ENCODE assay signal across 8 cellular contexts in genomic region chr20:3174442-3175263, GRCh38. TPM values are rescaled to one million over a fixed set of nuclear protein-coding genes. Genes with fewer than 3 reads are reported as not detected.
DNase-seq lines count a peak whose midpoint lies in the region; ATAC-seq and TF ChIP-seq lines count a peak whose summit lies in the region.

No MANE protein-coding gene starts in this region.

- no peak overlapping the region for H2BK5ac ChIP-seq in mesenchymal stem cell (ENCODE audit: low read depth, low read length, poor library complexity, severe bottlenecking)

- H3K4me2 ChIP-seq in mesenchymal stem cell (ENCODE audit: low read length, poor library complexity, severe bottlenecking) = peak overlapping the region; percentile 71

- H3K4me3 Mint-ChIP-seq in IgD-negative memory B cell = peak overlapping the region; percentile 73 to 91 (median 84)

- H3K36me3 ChIP-seq in BE2C (no peaks in the 10 kb centered on the region), brain microvascular endothelial cell (replicated peaks) (no peaks in the 10 kb centered on the region), mesenchymal stem cell (ENCODE audit: control insufficient read depth in 1 of 2, insufficient read depth in 2 of 2, low read depth in 1 of 2, low read length in 2 of 2) (peaks cover 0 to 3% of the 10 kb centered on the region in 2 experiments)

- TF ChIP-seq CTCF in BE2C (IDR thresholded peaks at IDR 0.05; ENCODE audit: low read depth, low read length) = no peak
- TF ChIP-seq CTCF in brain microvascular endothelial cell (IDR thresholded peaks at IDR 0.05; ENCODE audit: low read depth, low read length, missing control alignments) = no peak

- H2BK15ac ChIP-seq in mesenchymal stem cell (ENCODE audit: low read depth, poor library complexity, severe bottlenecking) = no peak overlapping the region

- no peak overlapping the region for H2AK5ac ChIP-seq in mesenchymal stem cell (ENCODE audit: low read length, severe bottlenecking)

- H3K4me1 Mint-ChIP-seq in IgD-negative memory B cell = peaks cover 6 to 11% (median 6%) of the 10 kb centered on the region in 3 donors

- H3K14ac ChIP-seq in mesenchymal stem cell (ENCODE audit: low read length in 2 of 2) = peak overlapping the region in 1 of 2 experiments; percentile 78

- H2BK12ac ChIP-seq in mesenchymal stem cell (ENCODE audit: low read length in 2 of 2) = peak overlapping the region in 1 of 2 experiments; percentile 59

- peak overlapping the region; percentile 88 for H3K9ac ChIP-seq in mesenchymal stem cell (ENCODE audit: low read length)

- peak overlapping the region; percentile 19 for H4K8ac ChIP-seq in mesenchymal stem cell (ENCODE audit: low read length)

- H3K27ac Mint-ChIP-seq in IgD-negative memory B cell = peak overlapping the region in 1 of 3 donors; percentile 84

- no peaks in the 10 kb centered on the region for H3K9me3 ChIP-seq in BE2C
- H3K9me3 ChIP-seq in mesenchymal stem cell (ENCODE audit: control insufficient read depth, low read length) = no peaks in the 10 kb centered on the region

- H3K36me3 Mint-ChIP-seq in IgD-negative memory B cell = no peaks in the 10 kb centered on the region

- no peak for ATAC-seq in esophagus mucosa

- no peak overlapping the region for H2BK120ac ChIP-seq in mesenchymal stem cell (ENCODE audit: low read depth, low read length)

- under 1% methylated on average over 5 of the region's 13 CpGs for WGBS in mesenchymal stem cell

- H2AFZ ChIP-seq in mesenchymal stem cell (ENCODE audit: low read depth, low read length) = peak overlapping the region; percentile 91

- peak overlapping the region; percentile 91 for H3K4me3 ChIP-seq in BE2C (ENCODE audit: low read depth, low read length)
- peak overlapping the region; percentile 79 for H3K4me3 ChIP-seq in brain microvascular endothelial cell (ENCODE audit: low read depth, low read length)
- H3K4me3 ChIP-seq in mesenchymal stem cell (ENCODE audit: insufficient read depth in 1 of 2, low read depth in 1 of 2, low read length in 2 of 2) = peak overlapping the region; percentile 71 to 81

- DNase-seq in BE2C = peak; percentile 45
- DNase-seq in brain microvascular endothelial cell = peak; percentile 4
- peak; percentile 20 for DNase-seq in mesenchymal stem cell
- no peak for DNase-seq in cortex of kidney (lab: John Stamatoyannopoulos, UW)
- DNase-seq in activated CD4-positive, CD25-positive, alpha-beta regulatory T cell (lab: John Stamatoyannopoulos, UW) = no peak
- DNase-seq in H4 (ENCODE audit: low spot score) = no peak

- H3K27me3 ChIP-seq in BE2C (peaks cover 15% of the 10 kb centered on the region; the same call in 1 of the 2 replicates), brain microvascular endothelial cell (replicated peaks) (no peaks in the 10 kb centered on the region), mesenchymal stem cell (ENCODE audit: control insufficient read depth in 1 of 2, insufficient read depth in 1 of 2, low read length in 2 of 2) (peaks cover 6 to 8% of the 10 kb centered on the region in 2 experiments)

- no peak overlapping the region for H4K91ac ChIP-seq in mesenchymal stem cell (ENCODE audit: low read length)

- H3K9me3 Mint-ChIP-seq in IgD-negative memory B cell = no peaks in the 10 kb centered on the region

- in situ Hi-C loops in brain microvascular endothelial cell (cut with HindIII; ENCODE audit: low pct_ligation_motif_present, low sequenced_read_pairs) = no loop called here

- H3K23ac ChIP-seq in mesenchymal stem cell (ENCODE audit: low read length in 2 of 2) = peak overlapping the region in 1 of 2 experiments; percentile 85

- no peak overlapping the region for H3K27ac ChIP-seq in brain microvascular endothelial cell
- no peak overlapping the region for H3K27ac ChIP-seq in mesenchymal stem cell (ENCODE audit: low read length, poor library complexity, severe bottlenecking)

- H3K4me1 ChIP-seq in BE2C (no peaks in the 10 kb centered on the region), mesenchymal stem cell (ENCODE audit: control insufficient read depth, insufficient read depth, low read depth, low read length) (peaks cover 7% of the 10 kb centered on the region)

- H3K79me1 ChIP-seq in mesenchymal stem cell (replicated peaks; ENCODE audit: low read length, poor library complexity, severe bottlenecking) = peaks cover 12% of the 10 kb centered on the region

- peak overlapping the region; percentile 46 to 95 for H3K18ac ChIP-seq in mesenchymal stem cell (ENCODE audit: low read depth in 1 of 2, low read length in 2 of 2)

- H3K4ac ChIP-seq in mesenchymal stem cell (ENCODE audit: low read depth in 1 of 2, low read length in 2 of 2) = no peak overlapping the region

- H3K27me3 Mint-ChIP-seq in IgD-negative memory B cell = peaks cover 23% of the 10 kb centered on the region

RNA-seq across cellular contexts. Expression of gene LZTS3, which starts 1.3 kb away (rescaled TPM):
- polyA plus RNA-seq in BE2C (2012; ENCODE audit: insufficient read depth, insufficient read length, low read depth) = 2.3 TPM
- polyA plus RNA-seq in IgD-negative memory B cell = 0.45 TPM
- polyA plus RNA-seq in mesenchymal stem cell (2013, experiment 1 of 2) = 3.6 TPM
- 3.7 TPM for polyA plus RNA-seq in mesenchymal stem cell (2013, experiment 2 of 2)
- 1.7 and 2.0 TPM in 2 replicates for total RNA-seq in H4 (2014; rRNA removed; shearing (Covaris generic))
- 1.3 TPM for total RNA-seq in esophagus mucosa

RNA-seq across cellular contexts. Expression of gene FASTKD5, which starts 15.0 kb away (rescaled TPM):
- 25.0 TPM for polyA plus RNA-seq in BE2C (2012; ENCODE audit: insufficient read depth, insufficient read length, low read depth)
- 13.6 TPM for polyA plus RNA-seq in IgD-negative memory B cell
- polyA plus RNA-seq in mesenchymal stem cell (2013, experiment 1 of 2) = 9.6 TPM
- polyA plus RNA-seq in mesenchymal stem cell (2013, experiment 2 of 2) = 10.2 TPM
- total RNA-seq in H4 (2014; rRNA removed; shearing (Covaris generic)) = 21.8 and 23.1 TPM in 2 replicates
- total RNA-seq in esophagus mucosa = 7.6 TPM

RNA-seq across cellular contexts. Expression of gene UBOX5, which starts 15.0 kb away (rescaled TPM):
- 8.9 TPM for polyA plus RNA-seq in BE2C (2012; ENCODE audit: insufficient read depth, insufficient read length, low read depth)
- 6.9 TPM for polyA plus RNA-seq in IgD-negative memory B cell
- polyA plus RNA-seq in mesenchymal stem cell (2013, experiment 1 of 2) = 3.0 TPM
- 2.9 TPM for polyA plus RNA-seq in mesenchymal stem cell (2013, experiment 2 of 2)
- total RNA-seq in H4 (2014; rRNA removed; shearing (Covaris generic)) = 1.7 and 2.3 TPM in 2 replicates
- total RNA-seq in esophagus mucosa = 3.7 TPM

RNA-seq across cellular contexts. Expression of gene DDRGK1, which starts 29.8 kb away (rescaled TPM):
- polyA plus RNA-seq in BE2C (2012; ENCODE audit: insufficient read depth, insufficient read length, low read depth) = 116 TPM
- 52.1 TPM for polyA plus RNA-seq in IgD-negative memory B cell
- polyA plus RNA-seq in mesenchymal stem cell (2013, experiment 1 of 2) = 38.3 TPM
- polyA plus RNA-seq in mesenchymal stem cell (2013, experiment 2 of 2) = 39.7 TPM
- 37.1 and 46.2 TPM in 2 replicates for total RNA-seq in H4 (2014; rRNA removed; shearing (Covaris generic))
- 47.8 TPM for total RNA-seq in esophagus mucosa

RNA-seq across cellular contexts. Expression of gene ITPA, which starts 34.6 kb away (rescaled TPM):
- 151 TPM for polyA plus RNA-seq in BE2C (2012; ENCODE audit: insufficient read depth, insufficient read length, low read depth)
- 49.3 TPM for polyA plus RNA-seq in IgD-negative memory B cell
- polyA plus RNA-seq in mesenchymal stem cell (2013, experiment 1 of 2) = 61.9 TPM
- polyA plus RNA-seq in mesenchymal stem cell (2013, experiment 2 of 2) = 64.3 TPM
- 55.6 and 70.1 TPM in 2 replicates for total RNA-seq in H4 (2014; rRNA removed; shearing (Covaris generic))
- total RNA-seq in esophagus mucosa = 60.6 TPM

Comparison
In these comparisons a context has a peak if more than half of its experiments do, and no peak if none do; other contexts are left out.
1. DNase-seq: peak in BE2C (single experiment), brain microvascular endothelial cell (single experiment) and mesenchymal stem cell (single experiment); none in cortex of kidney (single experiment), activated CD4-positive, CD25-positive, alpha-beta regulatory T cell (0 of 4) and H4 (single experiment).
2. Peak in every context shown above with its lines, with median percentiles within 50 percentile points of each other: H3K4me3 ChIP-seq.